Comparison of ENCODE assay signal across 16 cellular contexts in the genomic region with DNA sequence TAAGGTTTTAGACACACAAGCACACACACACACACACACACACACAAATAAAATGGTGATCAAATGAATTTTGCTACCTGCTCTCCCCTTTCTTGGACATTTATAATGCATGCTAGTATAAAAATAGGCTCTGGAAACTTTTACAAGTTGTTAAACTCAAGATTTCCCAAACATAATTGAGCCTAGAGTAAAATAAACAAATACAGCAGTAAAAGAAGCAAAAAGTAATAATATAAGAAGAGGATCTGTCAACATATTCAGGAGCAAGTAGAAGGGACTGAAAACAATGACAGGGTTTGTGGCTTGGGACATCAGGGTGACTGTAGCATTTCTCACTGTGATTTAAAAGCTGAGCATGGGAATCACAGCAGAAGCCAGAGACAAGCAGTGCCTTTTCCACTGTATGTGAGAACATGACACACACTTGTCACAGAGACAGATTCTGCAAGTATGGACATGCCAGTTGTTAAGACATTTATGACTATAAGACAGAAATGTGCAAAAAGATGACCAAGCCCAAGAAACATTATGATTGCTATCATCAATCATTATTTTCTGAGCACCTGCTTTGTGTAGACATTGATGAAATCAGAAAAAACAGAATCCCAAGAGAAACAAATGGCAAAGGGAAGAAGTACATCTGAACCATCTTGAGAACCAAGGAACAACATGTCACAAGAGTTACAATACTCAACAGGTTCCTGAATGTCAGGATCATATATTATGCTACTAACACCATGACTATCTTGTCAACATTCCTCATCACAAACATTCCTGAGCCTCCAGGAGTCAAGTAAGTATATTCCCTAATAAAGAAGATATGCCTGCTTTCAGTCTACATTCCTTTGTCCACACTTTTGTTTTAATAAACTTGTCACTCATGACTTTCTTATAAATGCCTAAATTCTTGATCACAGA. TPM values are rescaled to one million over a fixed set of nuclear protein-coding genes. Genes with fewer than 3 reads are reported as not detected.
"Had no signal": no experiment of that assay in that cellular context is flagged by ENCODE, and none has a peak within 500 bp of the region (broad histone marks: within the 10 kb centered on the region; RNA-seq: fewer than 3 reads in every experiment).

No MANE protein-coding gene starts in this region.

- H3K27ac Mint-ChIP-seq: activated naive CD4-positive, alpha-beta T cell treated with anti-CD3 and anti-CD28 coated beads, Interleukin-2, amount 50 U/mL, for 72 hours; nephron progenitor cell; stimulated activated naive CD8-positive, alpha-beta T cell treated with anti-CD3 and anti-CD28 coated beads, Interleukin-15, Interleukin-2, amounts not matched to agents 100 ng/mL and 50 ng/mL, for 24 hours; T-helper 2 cell treated with Interferon-gamma antibody and Interleukin-4, amounts not matched to agents 5 μg/mL and 100 μg/mL, for 36 hours had no signal

- H3K4me3 ChIP-seq: left lung, sigmoid colon, testis had no signal

- H3K27me3 ChIP-seq: sigmoid colon, testis had no signal

- H3K9me3 Mint-ChIP-seq: activated T-cell treated with anti-CD3 and anti-CD28 coated beads, Interleukin-2, amount 50 U/mL, for 4 hours; nephron progenitor cell; stimulated activated naive CD8-positive, alpha-beta T cell treated with anti-CD3 and anti-CD28 coated beads, Interleukin-15, Interleukin-2, amounts not matched to agents 100 ng/mL and 50 ng/mL, for 24 hours; T-helper 2 cell treated with Interferon-gamma antibody and Interleukin-4, amounts not matched to agents 5 μg/mL and 100 μg/mL, for 36 hours had no signal

- ATAC-seq: activated naive CD4-positive, alpha-beta T cell treated with anti-CD3 and anti-CD28 coated beads, Interleukin-2, amount 50 U/mL, for 72 hours; activated T-cell treated with anti-CD3 and anti-CD28 coated beads, Interleukin-2, amount 50 U/mL, for 4 hours; left lung had no signal

- H3K9me3 ChIP-seq: left lung, sigmoid colon, testis had no signal

- H3K4me1 Mint-ChIP-seq: nephron progenitor cell had no signal

- H3K36me3 ChIP-seq: left lung, sigmoid colon had no signal

- H3K36me3 Mint-ChIP-seq: activated naive CD4-positive, alpha-beta T cell treated with anti-CD3 and anti-CD28 coated beads, Interleukin-2, amount 50 U/mL, for 72 hours had no signal

- H3K4me3 Mint-ChIP-seq: activated T-cell treated with anti-CD3 and anti-CD28 coated beads, Interleukin-2, amount 50 U/mL, for 4 hours; nephron progenitor cell; stimulated activated naive CD8-positive, alpha-beta T cell treated with anti-CD3 and anti-CD28 coated beads, Interleukin-15, Interleukin-2, amounts not matched to agents 100 ng/mL and 50 ng/mL, for 24 hours; T-helper 2 cell treated with Interferon-gamma antibody and Interleukin-4, amounts not matched to agents 5 μg/mL and 100 μg/mL, for 36 hours had no signal

- DNase-seq: activated CD4-positive, alpha-beta T cell treated with anti-CD3 and anti-CD28 coated beads for 1 hour; activated CD4-positive, alpha-beta T cell treated with anti-CD3 and anti-CD28 coated beads, Interleukin-2, amount 50 U/mL, for 48 hours; activated effector memory CD4-positive, alpha-beta T cell treated with anti-CD3 and anti-CD28 coated beads, Interleukin-2, amount 50 U/mL, for 16 hours; activated T-cell treated with anti-CD3 and anti-CD28 coated beads, Interleukin-2, amount 50 U/mL, for 4 hours; left lung; mesendoderm; nephron progenitor cell; sigmoid colon; stimulated activated CD4-positive, alpha-beta T cell treated with anti-CD3 and anti-CD28 coated beads, Interleukin-4, amount 100 ng/mL, for 24 hours; SW 1271; testis had no signal

- H3K4me1 ChIP-seq: testis had no signal

- H3K27ac ChIP-seq: left lung, testis had no signal

- FAIRE-seq: endothelial cell of umbilical vein, urothelium cell line had no signal

RNA-seq across cellular contexts. Expression of a gene that starts 7.1 kb away (rescaled TPM):
- total RNA-seq: activated naive CD4-positive, alpha-beta T cell treated with anti-CD3 and anti-CD28 coated beads, Interleukin-2, amount 50 U/mL, for 72 hours; activated T-cell treated with anti-CD3 and anti-CD28 coated beads, Interleukin-2, amount 50 U/mL, for 4 hours; endothelial cell of umbilical vein had no signal
